ENCODE assay signal across 35 cellular contexts in the genomic region with DNA sequence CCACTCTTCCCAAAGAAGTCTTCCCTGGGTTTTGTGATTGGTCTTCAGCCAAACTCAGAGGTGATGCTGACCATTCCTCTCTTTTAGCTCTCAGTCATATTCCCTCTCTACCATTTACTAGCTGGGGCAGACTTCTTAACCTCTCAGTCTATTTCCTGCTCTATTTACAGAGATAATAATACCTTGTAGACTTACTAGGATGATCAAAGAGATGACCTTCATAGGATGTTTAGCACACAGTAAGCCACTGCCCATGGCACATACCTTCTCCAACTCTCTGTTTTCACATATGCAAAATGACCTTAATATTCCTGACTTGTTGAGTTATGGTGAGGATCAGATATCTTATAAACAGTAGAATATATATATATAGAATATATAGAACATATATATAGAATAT.
"Had no signal": no experiment of that assay in that cellular context is flagged by ENCODE, and none has a peak within 500 bp of the region (broad histone marks: within the 10 kb centered on the region; RNA-seq: fewer than 3 reads in every experiment).

No MANE protein-coding gene starts in this region.

- H3K27ac Mint-ChIP-seq: activated B cell treated with CpG ODN at 0.5 μM for 24 hours; activated CD4-positive, alpha-beta memory T cell treated with anti-CD3 and anti-CD28 coated beads for 36 hours; activated CD4-positive, alpha-beta T cell treated with anti-CD3 and anti-CD28 coated beads, Interleukin-2, amount 10 ng/mL, durations not matched to agents 24 days and 14 days; activated CD8-positive, alpha-beta T cell treated with anti-CD3 and anti-CD28 coated beads for 36 hours; activated naive CD4-positive, alpha-beta T cell treated with anti-CD3 and anti-CD28 coated beads, Interleukin-2, amount 10 ng/mL, durations not matched to agents 7 days and 5 days; activated naive CD4-positive, alpha-beta T cell treated with anti-CD3 and anti-CD28 coated beads, Interleukin-2, amount 50 U/mL, for 24 hours; activated naive CD8-positive, alpha-beta T cell treated with anti-CD3 and anti-CD28 coated beads for 36 hours; activated T-cell treated with anti-CD3 and anti-CD28 coated beads, Interleukin-2, amount 50 U/mL, for 72 hours; activated T-helper 1 cell treated with anti-CD3 and anti-CD28 coated beads, Interleukin-12 subunit alpha, Interleukin-12 subunit beta, Interleukin-2, Interleukin-4 antibody, amounts not matched to agents 30 ng/mL and 10 ng/mL and 1 ng/mL, durations not matched to agents 14 hours and 24 hours and 36 hours; activated T-helper 2 cell treated with anti-CD3 and anti-CD28 coated beads, Interferon-gamma antibody, Interleukin-2, Interleukin-4, amounts not matched to agents 10 μg/mL and 5 μg/mL and 100 μg/mL, durations not matched to agents 14 hours and 24 hours and 36 hours; T-helper 1 cell treated with Interleukin-12 subunit alpha and Interleukin-12 subunit beta and Interleukin-4 antibody, amounts not matched to agents 30 μg/mL and 1 μg/mL, for 36 hours; T-helper 2 cell treated with Interferon-gamma antibody and Interleukin-4, amounts not matched to agents 5 μg/mL and 100 μg/mL, for 36 hours had no signal

- H3K9me3 ChIP-seq: adrenal gland, body of pancreas, breast epithelium had no signal

- H3K36me3 ChIP-seq: adrenal gland, brain microvascular endothelial cell, breast epithelium had no signal

- H3K4me3 ChIP-seq: adrenal gland, body of pancreas, breast epithelium had no signal

- H3K27ac ChIP-seq: adrenal gland, body of pancreas, brain microvascular endothelial cell, breast epithelium, VCaP had no signal

- H3K27me3 Mint-ChIP-seq: activated B cell treated with CpG ODN at 0.5 μM for 24 hours; activated CD4-positive, alpha-beta memory T cell treated with anti-CD3 and anti-CD28 coated beads for 36 hours; activated CD4-positive, alpha-beta T cell treated with anti-CD3 and anti-CD28 coated beads, Interleukin-2, amount 10 ng/mL, durations not matched to agents 24 days and 14 days; activated CD8-positive, alpha-beta T cell treated with anti-CD3 and anti-CD28 coated beads for 36 hours; activated naive CD4-positive, alpha-beta T cell treated with anti-CD3 and anti-CD28 coated beads, Interleukin-2, amount 10 ng/mL, durations not matched to agents 7 days and 5 days; activated naive CD4-positive, alpha-beta T cell treated with anti-CD3 and anti-CD28 coated beads, Interleukin-2, amount 50 U/mL, for 24 hours; activated naive CD8-positive, alpha-beta T cell treated with anti-CD3 and anti-CD28 coated beads for 36 hours had no signal

- H3K4me3 Mint-ChIP-seq: activated B cell treated with CpG ODN at 0.5 μM for 24 hours; activated CD4-positive, alpha-beta memory T cell treated with anti-CD3 and anti-CD28 coated beads for 36 hours; activated CD4-positive, alpha-beta T cell treated with anti-CD3 and anti-CD28 coated beads, Interleukin-2, amount 10 ng/mL, durations not matched to agents 24 days and 14 days; activated CD8-positive, alpha-beta T cell treated with anti-CD3 and anti-CD28 coated beads for 36 hours; activated naive CD4-positive, alpha-beta T cell treated with anti-CD3 and anti-CD28 coated beads, Interleukin-2, amount 10 ng/mL, durations not matched to agents 7 days and 5 days; activated naive CD4-positive, alpha-beta T cell treated with anti-CD3 and anti-CD28 coated beads, Interleukin-2, amount 50 U/mL, for 24 hours; activated naive CD8-positive, alpha-beta T cell treated with anti-CD3 and anti-CD28 coated beads for 36 hours; activated T-cell treated with anti-CD3 and anti-CD28 coated beads, Interleukin-2, amount 50 U/mL, for 4 hours; activated T-cell treated with anti-CD3 and anti-CD28 coated beads, Interleukin-2, amount 50 U/mL, for 72 hours; activated T-helper 1 cell treated with anti-CD3 and anti-CD28 coated beads, Interleukin-12 subunit alpha, Interleukin-12 subunit beta, Interleukin-2, Interleukin-4 antibody, amounts not matched to agents 30 ng/mL and 10 ng/mL and 1 ng/mL, durations not matched to agents 14 hours and 24 hours and 36 hours; T-helper 1 cell treated with Interleukin-12 subunit alpha and Interleukin-12 subunit beta and Interleukin-4 antibody, amounts not matched to agents 30 μg/mL and 1 μg/mL, for 36 hours; T-helper 2 cell treated with Interferon-gamma antibody and Interleukin-4, amounts not matched to agents 5 μg/mL and 100 μg/mL, for 36 hours had no signal

- H3K4me1 ChIP-seq: adrenal gland, body of pancreas, breast epithelium had no signal

- DNase-seq: activated B cell treated with CpG ODN at 0.5 μM for 24 hours; activated CD4-positive, alpha-beta memory T cell treated with anti-CD3 and anti-CD28 coated beads for 36 hours; activated CD4-positive, alpha-beta T cell treated with anti-CD3 and anti-CD28 coated beads for 4 hours; activated CD4-positive, alpha-beta T cell treated with anti-CD3 and anti-CD28 coated beads, Interleukin-2, amount 10 ng/mL, durations not matched to agents 24 days and 14 days; activated CD4-positive, alpha-beta T cell treated with anti-CD3 and anti-CD28 coated beads, Interleukin-2, amount 50 U/mL, for 1 hour; activated CD4-positive, alpha-beta T cell treated with anti-CD3 and anti-CD28 coated beads, Interleukin-2, amount 50 U/mL, for 4 hours; activated CD4-positive, CD25-positive, alpha-beta regulatory T cell treated with anti-CD3 and anti-CD28 coated beads, Interleukin-2, amount 50 U/mL, for 72 hours; activated CD8-positive, alpha-beta memory T cell treated with anti-CD3 and anti-CD28 coated beads, Interleukin-2, amount 50 U/mL, for 4 hours; activated CD8-positive, alpha-beta T cell treated with anti-CD3 and anti-CD28 coated beads for 36 hours; activated effector memory CD4-positive, alpha-beta T cell treated with Interleukin-2 at 50 U/mL for 16 hours; activated gamma-delta T cell; activated naive CD4-positive, alpha-beta T cell treated with anti-CD3 and anti-CD28 coated beads, Interleukin-2, amount 10 ng/mL, durations not matched to agents 7 days and 5 days; activated naive CD4-positive, alpha-beta T cell treated with Interleukin-2 at 50 U/mL for 16 hours; activated naive CD8-positive, alpha-beta T cell treated with anti-CD3 and anti-CD28 coated beads for 36 hours; activated T-cell treated with anti-CD3 and anti-CD28 coated beads for 4 hours; activated T-cell treated with anti-CD3 and anti-CD28 coated beads, Interleukin-2, amount 50 U/mL, for 1 hour; activated T-cell treated with anti-CD3 and anti-CD28 coated beads, Interleukin-2, amount 50 U/mL, for 4 hours; activated T-cell treated with anti-CD3 and anti-CD28 coated beads, Interleukin-2, amount 50 U/mL, for 72 hours; adrenal gland; amniotic stem cell; aorta; body of pancreas; brain microvascular endothelial cell; central memory CD4-positive, alpha-beta T cell; SW 1271; T-helper 1 cell; T-helper 2 cell; T-helper 9 cell had no signal

- H3K36me3 Mint-ChIP-seq: activated naive CD4-positive, alpha-beta T cell treated with anti-CD3 and anti-CD28 coated beads, Interleukin-2, amount 10 ng/mL, durations not matched to agents 7 days and 5 days had no signal

- ATAC-seq: activated CD8-positive, alpha-beta T cell treated with anti-CD3 and anti-CD28 coated beads for 36 hours; activated T-cell treated with anti-CD3 and anti-CD28 coated beads, Interleukin-2, amount 50 U/mL, for 4 hours; activated T-cell treated with anti-CD3 and anti-CD28 coated beads, Interleukin-2, amount 50 U/mL, for 72 hours; body of pancreas had no signal

- H3K9me3 Mint-ChIP-seq: activated B cell treated with CpG ODN at 0.5 μM for 24 hours; activated CD4-positive, alpha-beta memory T cell treated with anti-CD3 and anti-CD28 coated beads for 36 hours; activated CD4-positive, alpha-beta T cell treated with anti-CD3 and anti-CD28 coated beads, Interleukin-2, amount 10 ng/mL, durations not matched to agents 24 days and 14 days; activated CD8-positive, alpha-beta T cell treated with anti-CD3 and anti-CD28 coated beads for 36 hours; activated naive CD4-positive, alpha-beta T cell treated with anti-CD3 and anti-CD28 coated beads, Interleukin-2, amount 10 ng/mL, durations not matched to agents 7 days and 5 days; activated naive CD4-positive, alpha-beta T cell treated with anti-CD3 and anti-CD28 coated beads, Interleukin-2, amount 50 U/mL, for 24 hours; activated naive CD8-positive, alpha-beta T cell treated with anti-CD3 and anti-CD28 coated beads for 36 hours; activated T-cell treated with anti-CD3 and anti-CD28 coated beads, Interleukin-2, amount 50 U/mL, for 4 hours; activated T-cell treated with anti-CD3 and anti-CD28 coated beads, Interleukin-2, amount 50 U/mL, for 72 hours; activated T-helper 1 cell treated with anti-CD3 and anti-CD28 coated beads, Interleukin-12 subunit alpha, Interleukin-12 subunit beta, Interleukin-2, Interleukin-4 antibody, amounts not matched to agents 30 ng/mL and 10 ng/mL and 1 ng/mL, durations not matched to agents 14 hours and 24 hours and 36 hours; activated T-helper 2 cell treated with anti-CD3 and anti-CD28 coated beads, Interferon-gamma antibody, Interleukin-2, Interleukin-4, amounts not matched to agents 10 μg/mL and 5 μg/mL and 100 μg/mL, durations not matched to agents 14 hours and 24 hours and 36 hours; T-helper 1 cell treated with Interleukin-12 subunit alpha and Interleukin-12 subunit beta and Interleukin-4 antibody, amounts not matched to agents 30 μg/mL and 1 μg/mL, for 36 hours; T-helper 2 cell treated with Interferon-gamma antibody and Interleukin-4, amounts not matched to agents 5 μg/mL and 100 μg/mL, for 36 hours had no signal

- H3K4me1 Mint-ChIP-seq: activated B cell treated with CpG ODN at 0.5 μM for 24 hours; activated CD4-positive, alpha-beta T cell treated with anti-CD3 and anti-CD28 coated beads, Interleukin-2, amount 10 ng/mL, durations not matched to agents 24 days and 14 days; activated naive CD4-positive, alpha-beta T cell treated with anti-CD3 and anti-CD28 coated beads, Interleukin-2, amount 10 ng/mL, durations not matched to agents 7 days and 5 days; activated naive CD4-positive, alpha-beta T cell treated with anti-CD3 and anti-CD28 coated beads, Interleukin-2, amount 50 U/mL, for 24 hours; activated naive CD8-positive, alpha-beta T cell treated with anti-CD3 and anti-CD28 coated beads for 36 hours had no signal

- H3K27me3 ChIP-seq: adrenal gland, body of pancreas, brain microvascular endothelial cell, breast epithelium had no signal
